ENCODE assay signal across 25 cellular contexts in the genomic region with DNA sequence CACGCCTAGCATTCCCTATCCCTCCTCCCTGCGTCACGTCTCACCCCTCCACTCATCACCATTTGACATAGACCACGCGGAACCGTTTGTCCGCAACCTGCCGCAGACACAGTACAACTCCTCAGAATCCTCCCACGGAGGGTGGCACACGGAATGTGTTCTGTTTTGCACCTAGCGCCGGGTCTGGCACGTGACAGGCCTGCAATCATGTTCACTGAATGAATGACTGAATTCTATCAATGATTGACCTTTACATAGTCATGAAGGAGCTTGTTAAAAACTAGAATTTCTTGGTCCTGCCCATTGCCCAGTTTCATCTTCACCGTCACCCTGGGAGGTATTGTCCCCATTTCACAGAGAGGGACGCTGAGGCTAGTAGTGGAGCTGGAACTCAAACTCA. TPM values are rescaled to one million over a fixed set of nuclear protein-coding genes. Genes with fewer than 3 reads are reported as not detected.
DNase-seq lines count a peak whose midpoint lies in the region; ATAC-seq, FAIRE-seq and TF ChIP-seq lines count a peak whose summit lies in the region.
"Had no signal": no experiment of that assay in that cellular context is flagged by ENCODE, and none has a peak within 500 bp of the region (broad histone marks: within the 10 kb centered on the region; RNA-seq: fewer than 3 reads in every experiment).

No MANE protein-coding gene starts in this region.

- H3K36me3 ChIP-seq in K562 (ENCODE audit: control insufficient read depth, insufficient read depth, low read length), result no peaks in the 10 kb centered on the region
- H3K36me3 ChIP-seq in HepG2 (replicated peaks in 1 of 2; ENCODE audit: control insufficient read depth in 1 of 2, insufficient read depth in 2 of 2, low read length in 2 of 2), result no peaks in the 10 kb centered on the region
- H3K36me3 ChIP-seq: BE2C had no signal

- ATAC-seq in K562, result no peak
- no peak for ATAC-seq in HepG2
- no peak for ATAC-seq in HG02759 (IDR thresholded peaks at IDR 0.05; ENCODE audit: unreplicated experiment)
- ATAC-seq in activated CD4-positive, CD25-positive, alpha-beta regulatory T cell treated with anti-CD3 and anti-CD28 coated beads, Interleukin-2, amount 50 U/mL, for 24 hours, result no peak
- ATAC-seq: GM12878 had no signal

- 19% methylated on average over 14 of the region's 15 CpGs for WGBS in K562 (ENCODE audit: insufficient coverage, low coverage, missing lambda C conversion rate)
- WGBS in HepG2 (ENCODE audit: low lambda C conversion rate), result 93% methylated on average over 15 of the region's 15 CpGs

- H3K4me3 ChIP-seq in K562 (no peak overlapping the region), epithelial cell of proximal tubule (ENCODE audit: low read depth, low read length) (no peak overlapping the region), HepG2 (replicated peaks in 1 of 3; ENCODE audit: insufficient read depth in 1 of 3, low read depth in 2 of 3, low read length in 3 of 3) (no peak overlapping the region)
- H3K4me3 ChIP-seq: GM12878 had no signal

- intact Hi-C loops in K562 (cut with micrococcal nuclease) (no loop called here), HepG2 (cut with micrococcal nuclease; ENCODE audit: unreplicated experiment) (no loop called here)

- H3K9ac ChIP-seq in K562 (ENCODE audit: insufficient read depth in 1 of 2, low read depth in 2 of 2, low read length in 2 of 2), result no peak overlapping the region
- no peak overlapping the region for H3K9ac ChIP-seq in HepG2 (ENCODE audit: insufficient read depth, low read depth, low read length)

- H3K79me2 ChIP-seq in K562 (ENCODE audit: control insufficient read depth, insufficient read depth, low read length), result no peaks in the 10 kb centered on the region
- H3K79me2 ChIP-seq in HepG2 (ENCODE audit: insufficient read depth, low read length), result no peaks in the 10 kb centered on the region

- TF ChIP-seq RAD21 in K562 (CRISPR knock-in tag; conservative IDR thresholded peaks at IDR 0.05 in 1 of 2, IDR thresholded peaks at IDR 0.05 in 1 of 2) (no peak), HepG2 (CRISPR knock-in tag; IDR thresholded peaks at IDR 0.05) (no peak)

- no peak overlapping the region for H2AFZ ChIP-seq in K562 (ENCODE audit: low read depth, low read length)
- H2AFZ ChIP-seq in HepG2 (ENCODE audit: low read length), result no peak overlapping the region

- no peaks in the 10 kb centered on the region for H3K9me1 ChIP-seq in K562 (ENCODE audit: control insufficient read depth, insufficient read depth, low read length)

- in situ Hi-C loops in K562 (cut with MboI) (no loop called here), HepG2 (cut with HindIII; ENCODE audit: extremely low pct_ligation_motif_present, low pct_unique_long_range_greater_than_20kb) (no loop called here)

- CTCF ChIA-PET in K562 (lab: Yijun Ruan, JAX; ENCODE audit: low intra/inter-chr PET ratio), result no interaction called here
- CTCF ChIA-PET in HepG2 (lab: Yijun Ruan, JAX; ENCODE audit: low intra/inter-chr PET ratio, low total read pairs), result no interaction called here

- H3K4me1 ChIP-seq in K562 (replicated peaks in 1 of 2; ENCODE audit: control insufficient read depth in 2 of 2, insufficient read depth in 2 of 2, low read length in 2 of 2) (peaks cover 0 to under 1% of the 10 kb centered on the region in 2 experiments; a peak in 2 of 5 replicates), HepG2 (ENCODE audit: insufficient read depth, low read length) (peaks cover 66% of the 10 kb centered on the region)
- H3K4me1 ChIP-seq: BE2C had no signal

- no peaks in the 10 kb centered on the region for H3K9me3 ChIP-seq in K562 (replicated peaks; ENCODE audit: control insufficient read depth, insufficient read depth, low read depth, low read length)
- H3K9me3 ChIP-seq in HepG2 (ENCODE audit: low read length), result no peaks in the 10 kb centered on the region
- H3K9me3 ChIP-seq: BE2C had no signal

- FAIRE-seq in K562 (lab: Jason Lieb, UNC), result no peak
- no peak for FAIRE-seq in HepG2 (lab: Jason Lieb, UNC)
- FAIRE-seq: A204.1, GM12878, H1 had no signal

- H3K27me3 ChIP-seq in K562 (ENCODE audit: control insufficient read depth in 2 of 2, insufficient read depth in 2 of 2, low read length in 2 of 2) (peaks cover 36 to 77% of the 10 kb centered on the region in 2 experiments), HepG2 (ENCODE audit: control insufficient read depth in 1 of 2, insufficient read depth in 2 of 2, low read length in 2 of 2) (peaks cover 0 to 10% of the 10 kb centered on the region in 2 experiments; a peak in 3 of 5 replicates)
- H3K27me3 ChIP-seq: BE2C had no signal

- TF ChIP-seq POLR2A in K562 (conservative IDR thresholded peaks at IDR 0.05), result no peak
- no peak for TF ChIP-seq POLR2A in HepG2 (IDR thresholded peaks at IDR 0.05; ENCODE audit: insufficient read depth in 1 of 2, low read depth in 2 of 2, low read length in 2 of 2)

- DNase-seq in K562 (ENCODE audit: extremely low read depth in 1 of 4, low spot score in 3 of 4) (no peak), epithelial cell of proximal tubule (ENCODE audit: low read depth) (peak; percentile 55), HepG2 (ENCODE audit: low spot score) (no peak), renal cortical epithelial cell (ENCODE audit: low read depth) (peak; percentile 72), NOMO-1 (lab: John Stamatoyannopoulos, UW; ENCODE audit: unreplicated experiment in 2 of 2) (no peak)
- DNase-seq: ACHN; BE2C; C1 segment of cervical spinal cord; CD4-positive, CD25-positive, alpha-beta regulatory T cell; CD8-positive, alpha-beta memory T cell; COR-L47; DMS 273 treated with DMSO at 0.1 percent for 48 hours; DMS53; DND-41; EL; H9; IMR-90 had no signal

- TF ChIP-seq CTCF in K562 (IDR thresholded peaks at IDR 0.05 in 2 of 3, conservative IDR thresholded peaks at IDR 0.05 in 1 of 3; ENCODE audit: insufficient read depth in 2 of 3, low read depth in 1 of 3, low read length in 3 of 3) (no peak), epithelial cell of proximal tubule (conservative IDR thresholded peaks at IDR 0.05; ENCODE audit: low read depth, low read length) (no peak), HepG2 (CRISPR knock-in tag; IDR thresholded peaks at IDR 0.05) (no peak)

- POLR2A ChIA-PET in K562 (lab: Yijun Ruan, JAX), result no interaction called here
- POLR2A ChIA-PET in HepG2 (lab: Yijun Ruan, JAX), result interaction anchor here (1.6 to 2.3 kb wide), 2 partner anchors 11 to 19 kb away, joined by 4 to 14 read pairs; no protein-coding TSS in a partner anchor

- H3K27ac ChIP-seq in K562 (ENCODE audit: extremely low read depth, low read depth, low read length) (no peak overlapping the region), HepG2 (ENCODE audit: extremely low read length, insufficient read depth, low read length) (no peak overlapping the region)
- H3K27ac ChIP-seq: HL-60 had no signal

- TF ChIP-seq EP300 in K562 (IDR thresholded peaks at IDR 0.05; ENCODE audit: low read length), result no peak
- no peak for TF ChIP-seq EP300 in HepG2 (IDR thresholded peaks at IDR 0.05; ENCODE audit: low read depth in 2 of 2, low read length in 2 of 2)
- no peak for TF ChIP-seq EP300 in HepG2 (CRISPR knock-in tag; IDR thresholded peaks at IDR 0.05; ENCODE audit: borderline replicate concordance)

- BruUV-seq in K562 (replicated peaks; lab: Mats Ljungman, UMichigan), result no TSS peak
- no TSS peak for BruUV-seq in HepG2 (replicated peaks; lab: Mats Ljungman, UMichigan)

- H3K4me2 ChIP-seq in K562 (ENCODE audit: insufficient read depth, low read length), result no peak overlapping the region
- H3K4me2 ChIP-seq in HepG2 (ENCODE audit: low read depth, low read length), result no peak overlapping the region

- H4K20me1 ChIP-seq in K562 (replicated peaks; ENCODE audit: control insufficient read depth, insufficient read depth, low read length) (0 out of 2 replicates have a peak, but pooled peaks cover 2% of the 10 kb centered on the region), HepG2 (ENCODE audit: insufficient read depth, low read length) (peaks cover 7% of the 10 kb centered on the region)

RNA-seq across cellular contexts. Expression of a gene that starts 4.7 kb away (rescaled TPM):
- 0.32 TPM in 1 of 2 replicates, not detected in the other for total RNA-seq in K562 (2011; cell fraction: chromatin; rRNA removed; ENCODE audit: low replicate concordance)
- total RNA-seq in K562 (2011; cell fraction: nucleolus; rRNA removed), result not detected in 2 replicates
- total RNA-seq in K562 (2011; cell fraction: nucleoplasm; rRNA removed), result not detected in 2 replicates
- total RNA-seq in K562 (2014; rRNA removed) (not detected in 2 replicates), K562 (2014; rRNA removed; fragmentation: Illumina TruSeq; extraction: Trizol) (not detected in 2 replicates), K562 (2015; rRNA removed; fragmentation: Illumina TruSeq; extraction: Trizol) (not detected in 2 replicates), K562 (2021) (not detected in 2 replicates), epithelial cell of proximal tubule (0.07 TPM in 1 of 2 replicates, not detected in the other), HepG2 (2016; rRNA removed; fragmentation: Illumina TruSeq; extraction: Trizol) (9.5 and 18.8 TPM in 2 replicates), renal cortical epithelial cell (1.9 and 4.8 TPM in 2 replicates)
- polyA plus RNA-seq in K562 (2011; rRNA removed) (0.04 TPM in 1 of 2 replicates, not detected in the other), K562 (2014; fragmentation: Illumina TruSeq; extraction: Trizol) (not detected in 2 replicates), K562 (2014; fragmentation: Nextera tagmentation; extraction: Ambion mirVana) (not detected), K562 (2014; rRNA removed) (not detected in 2 replicates), HepG2 (2011; rRNA removed) (3.7 and 6.0 TPM in 2 replicates)
- 0.03 TPM in 1 of 2 replicates, not detected in the other for polyA plus RNA-seq in K562 (2011; cell fraction: cytosol; rRNA removed)
- 0.28 TPM in 1 of 2 replicates, not detected in the other for polyA plus RNA-seq in K562 (2011; cell fraction: nucleus; rRNA removed)
- 0.46 TPM in 1 of 2 replicates, not detected in the other for polyA plus RNA-seq in K562 (2012)
- polyA minus RNA-seq in K562 (2011; rRNA and poly(A)+ RNA removed), result 0.14 TPM in 1 of 2 replicates, not detected in the other
- polyA minus RNA-seq in K562 (2011; cell fraction: cytosol; rRNA and poly(A)+ RNA removed), result not detected in 2 replicates
- not detected in 2 replicates for polyA minus RNA-seq in K562 (2011; cell fraction: nucleus; rRNA and poly(A)+ RNA removed)
- total RNA-seq in HepG2 (2016; cell fraction: cytosol; rRNA removed; fragmentation: Illumina TruSeq; extraction: Trizol; ENCODE audit: low read depth), result 3.7 and 5.6 TPM in 2 replicates
- 10.4 and 17.8 TPM in 2 replicates for total RNA-seq in HepG2 (2016; cell fraction: insoluble cytoplasmic fraction; rRNA removed; fragmentation: Illumina TruSeq; extraction: Trizol)
- total RNA-seq in HepG2 (2016; cell fraction: membrane; rRNA removed; fragmentation: Illumina TruSeq; extraction: Trizol), result 7.4 and 8.0 TPM in 2 replicates
- 17.0 and 17.6 TPM in 2 replicates for total RNA-seq in HepG2 (2016; cell fraction: nucleus; rRNA removed; fragmentation: Illumina TruSeq; extraction: Trizol)
- polyA plus RNA-seq in HepG2 (2011; cell fraction: cytosol; rRNA removed), result 4.4 and 5.0 TPM in 2 replicates
- 10.3 and 12.4 TPM in 2 replicates for polyA plus RNA-seq in HepG2 (2011; cell fraction: nucleus; rRNA removed)
- polyA plus RNA-seq in HepG2 (2012), result 0.66 and 5.8 TPM in 2 replicates
- polyA plus RNA-seq in HepG2 (2016; cell fraction: cytosol; fragmentation: Illumina TruSeq; extraction: Trizol; ENCODE audit: low read depth), result 2.3 and 2.8 TPM in 2 replicates
- 7.2 and 9.0 TPM in 2 replicates for polyA plus RNA-seq in HepG2 (2016; cell fraction: insoluble cytoplasmic fraction; fragmentation: Illumina TruSeq; extraction: Trizol; ENCODE audit: low read depth)
- 3.9 and 4.9 TPM in 2 replicates for polyA plus RNA-seq in HepG2 (2016; cell fraction: membrane; fragmentation: Illumina TruSeq; extraction: Trizol; ENCODE audit: low read depth)
- polyA plus RNA-seq in HepG2 (2016; cell fraction: nucleus; fragmentation: Illumina TruSeq; extraction: Trizol; ENCODE audit: insufficient read depth, low read depth), result 27.1 and 27.7 TPM in 2 replicates
- 1.2 and 11.3 TPM in 2 replicates for polyA minus RNA-seq in HepG2 (2011; rRNA and poly(A)+ RNA removed; ENCODE audit: low replicate concordance)
- 7.0 and 7.2 TPM in 2 replicates for polyA minus RNA-seq in HepG2 (2011; cell fraction: cytosol; rRNA and poly(A)+ RNA removed)
- 5.8 and 7.1 TPM in 2 replicates for polyA minus RNA-seq in HepG2 (2011; cell fraction: nucleus; rRNA and poly(A)+ RNA removed)
- total RNA-seq: CD4-positive, CD25-positive, alpha-beta regulatory T cell; G401; HT1080; IMR-90 had no signal
- polyA plus RNA-seq: CD4-positive, CD25-positive, alpha-beta regulatory T cell; CD8-positive, alpha-beta memory T cell; IMR-90 had no signal

RNA-seq across cellular contexts. Expression of a gene that starts 53.4 kb away (rescaled TPM):
- total RNA-seq in K562 (2011; cell fraction: chromatin; rRNA removed; ENCODE audit: low replicate concordance), result 1.0 TPM in 1 of 2 replicates, not detected in the other
- total RNA-seq in K562 (2011; cell fraction: nucleolus; rRNA removed), result not detected in 2 replicates
- not detected in 2 replicates for total RNA-seq in K562 (2011; cell fraction: nucleoplasm; rRNA removed)
- total RNA-seq in K562 (2014; rRNA removed) (not detected in 2 replicates), K562 (2014; rRNA removed; fragmentation: Illumina TruSeq; extraction: Trizol) (0.22 TPM in 1 of 2 replicates, not detected in the other), K562 (2015; rRNA removed; fragmentation: Illumina TruSeq; extraction: Trizol) (not detected in 2 replicates), K562 (2021) (0.33 and 0.38 TPM in 2 replicates), epithelial cell of proximal tubule (0.22 TPM in 1 of 2 replicates, not detected in the other), HepG2 (2016; rRNA removed; fragmentation: Illumina TruSeq; extraction: Trizol) (0.15 and 0.52 TPM in 2 replicates), renal cortical epithelial cell (1.0 and 2.9 TPM in 2 replicates)
- polyA plus RNA-seq in K562 (2011; rRNA removed) (0.09 TPM in 1 of 2 replicates, not detected in the other), K562 (2014; fragmentation: Illumina TruSeq; extraction: Trizol) (0.09 TPM in 1 of 2 replicates, not detected in the other), K562 (2014; fragmentation: Nextera tagmentation; extraction: Ambion mirVana) (under 1 TPM in 1 of 2 experiments, not detected in 1; 0.06 TPM), K562 (2014; rRNA removed) (0.30 TPM in 1 of 2 replicates, not detected in the other), HepG2 (2011; rRNA removed) (0.05 and 0.60 TPM in 2 replicates)
- 0.04 TPM in 1 of 2 replicates, not detected in the other for polyA plus RNA-seq in K562 (2011; cell fraction: cytosol; rRNA removed)
- polyA plus RNA-seq in K562 (2011; cell fraction: nucleus; rRNA removed), result 0.28 TPM in 1 of 2 replicates, not detected in the other
- polyA plus RNA-seq in K562 (2012), result 0.29 and 2.7 TPM in 2 replicates
- 1.9 TPM in 1 of 2 replicates, not detected in the other for polyA minus RNA-seq in K562 (2011; rRNA and poly(A)+ RNA removed)
- polyA minus RNA-seq in K562 (2011; cell fraction: cytosol; rRNA and poly(A)+ RNA removed), result not detected in 2 replicates
- 0.44 TPM in 1 of 2 replicates, not detected in the other for polyA minus RNA-seq in K562 (2011; cell fraction: nucleus; rRNA and poly(A)+ RNA removed)
- total RNA-seq in HepG2 (2016; cell fraction: cytosol; rRNA removed; fragmentation: Illumina TruSeq; extraction: Trizol; ENCODE audit: low read depth), result not detected in 2 replicates
- 0.22 TPM in 1 of 2 replicates, not detected in the other for total RNA-seq in HepG2 (2016; cell fraction: insoluble cytoplasmic fraction; rRNA removed; fragmentation: Illumina TruSeq; extraction: Trizol)
- not detected in 2 replicates for total RNA-seq in HepG2 (2016; cell fraction: membrane; rRNA removed; fragmentation: Illumina TruSeq; extraction: Trizol)
- total RNA-seq in HepG2 (2016; cell fraction: nucleus; rRNA removed; fragmentation: Illumina TruSeq; extraction: Trizol), result 0.40 TPM in 1 of 2 replicates, not detected in the other
- 0.17 and 0.21 TPM in 2 replicates for polyA plus RNA-seq in HepG2 (2011; cell fraction: cytosol; rRNA removed)
- polyA plus RNA-seq in HepG2 (2011; cell fraction: nucleus; rRNA removed), result 1.4 and 1.6 TPM in 2 replicates
- 0.60 and 0.83 TPM in 2 replicates for polyA plus RNA-seq in HepG2 (2012)
- polyA plus RNA-seq in HepG2 (2016; cell fraction: cytosol; fragmentation: Illumina TruSeq; extraction: Trizol; ENCODE audit: low read depth), result not detected in 2 replicates
- polyA plus RNA-seq in HepG2 (2016; cell fraction: insoluble cytoplasmic fraction; fragmentation: Illumina TruSeq; extraction: Trizol; ENCODE audit: low read depth), result not detected in 2 replicates
- not detected in 2 replicates for polyA plus RNA-seq in HepG2 (2016; cell fraction: membrane; fragmentation: Illumina TruSeq; extraction: Trizol; ENCODE audit: low read depth)
- 0.67 and 1.00 TPM in 2 replicates for polyA plus RNA-seq in HepG2 (2016; cell fraction: nucleus; fragmentation: Illumina TruSeq; extraction: Trizol; ENCODE audit: insufficient read depth, low read depth)
- 0.70 TPM in 1 of 2 replicates, not detected in the other for polyA minus RNA-seq in HepG2 (2011; rRNA and poly(A)+ RNA removed; ENCODE audit: low replicate concordance)
- not detected in 2 replicates for polyA minus RNA-seq in HepG2 (2011; cell fraction: cytosol; rRNA and poly(A)+ RNA removed)
- 2.7 and 3.2 TPM in 2 replicates for polyA minus RNA-seq in HepG2 (2011; cell fraction: nucleus; rRNA and poly(A)+ RNA removed)
- total RNA-seq: G401, H1, H9, HT1080 had no signal
- polyA plus RNA-seq: CD4-positive, CD25-positive, alpha-beta regulatory T cell; CD8-positive, alpha-beta memory T cell had no signal

Comparison
In these comparisons a context has a peak if more than half of its experiments do, and no peak if none do; other contexts are left out.
1. DNase-seq: peak in epithelial cell of proximal tubule (single experiment) and renal cortical epithelial cell (single experiment); none in K562 (0 of 4), HepG2 (single experiment) and NOMO-1 (0 of 2).